In the genomic region with DNA sequence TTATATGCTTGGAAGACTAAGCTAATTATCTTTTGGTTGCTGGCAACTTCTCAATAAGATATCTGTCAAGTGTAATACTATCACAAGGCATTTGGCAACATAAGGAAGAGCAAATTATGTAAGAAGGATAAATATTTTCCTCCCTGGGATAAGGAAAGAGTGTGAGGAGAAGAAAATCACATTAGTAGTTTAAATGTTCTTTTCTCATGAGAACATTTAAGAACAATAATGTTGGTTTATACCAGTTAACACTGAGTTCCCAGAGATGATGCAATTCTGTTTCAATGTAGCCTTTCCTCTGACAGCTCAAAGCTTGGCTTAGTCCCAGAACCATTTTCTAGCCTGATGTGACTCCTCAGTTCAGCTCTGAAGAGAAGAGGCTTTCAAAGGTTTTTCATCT, we compare ENCODE assay signal across 1 cellular context.
TF ChIP-seq lines count a peak whose summit lies in the region.

No MANE protein-coding gene starts in this region.

TF ChIP-seq in HepG2, 621 proteins besides CTCF, POLR2A, EP300 and RAD21 (continued from another document):
- no peak for TF ChIP-seq CEBPZ (IDR thresholded peaks at IDR 0.05; ENCODE audit: low read length)
